Comparison of ENCODE assay signal across 8 cellular contexts in the genomic region with DNA sequence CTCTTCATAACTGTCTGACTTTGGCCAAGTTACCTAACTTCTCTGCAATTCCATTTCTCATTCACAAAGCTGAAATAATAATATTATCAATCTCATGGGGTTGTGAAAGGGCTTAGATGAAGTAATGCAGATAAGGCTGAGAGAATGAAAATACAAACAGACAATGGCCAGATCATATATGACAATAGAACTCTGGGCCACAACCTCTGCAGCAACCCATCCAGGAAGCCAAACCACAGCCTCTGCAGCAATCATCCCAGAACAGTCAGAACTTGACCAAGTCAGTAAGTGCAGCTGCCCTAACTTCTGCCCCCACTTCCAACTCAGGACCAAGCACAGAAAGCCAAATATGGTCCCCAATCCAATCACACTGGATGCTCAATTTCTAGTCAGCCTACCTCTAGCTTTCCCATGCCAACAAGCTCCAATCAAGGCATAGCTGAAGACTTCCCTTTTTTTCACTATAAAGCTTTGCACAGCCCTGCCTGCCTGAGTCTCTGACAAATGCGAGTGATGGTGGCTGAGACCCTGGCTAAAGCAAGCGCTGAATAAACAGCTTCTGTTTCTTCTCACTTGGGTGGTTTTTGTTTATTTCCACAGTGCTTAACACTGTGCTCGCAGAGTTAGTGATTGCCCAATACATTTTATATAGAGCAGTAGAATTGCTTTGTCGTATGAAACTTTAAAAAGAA. TPM values are rescaled to one million over a fixed set of nuclear protein-coding genes. Genes with fewer than 3 reads are reported as not detected.
A peak's percentile ranks its signal among the peaks of the same experiment; 100 is the strongest.
DNase-seq lines count a peak whose midpoint lies in the region; ATAC-seq and TF ChIP-seq lines count a peak whose summit lies in the region.
"Had no signal": no experiment of that assay in that cellular context is flagged by ENCODE, and none has a peak within 500 bp of the region (broad histone marks: within the 10 kb centered on the region; RNA-seq: fewer than 3 reads in every experiment).

No MANE protein-coding gene starts in this region.

- no peaks in the 10 kb centered on the region for H3K9me3 Mint-ChIP-seq in natural killer cell treated with Interleukin-12 subunit alpha and Interleukin-12 subunit beta and Interleukin-15 and Interleukin-18, amount 100 ng/mL, for 72 hours

- no peak for TF ChIP-seq CTCF in NB4 (IDR thresholded peaks at IDR 0.05; ENCODE audit: low read depth, low read length)

- H3K4me3 ChIP-seq in NB4 (ENCODE audit: low read depth, low read length) = no peak overlapping the region

- peak; percentile 87 for ATAC-seq in GM19043 (IDR thresholded peaks at IDR 0.05; ENCODE audit: low read depth, unreplicated experiment)
- peak; percentile 63 for ATAC-seq in HG02763 (IDR thresholded peaks at IDR 0.05; ENCODE audit: unreplicated experiment)
- ATAC-seq in natural killer cell treated with Interleukin-12 subunit alpha and Interleukin-12 subunit beta and Interleukin-15 and Interleukin-18, amount 100 ng/mL, for 72 hours = peak; percentile 93 to 97
- ATAC-seq: HCT116 had no signal

- no peak for TF ChIP-seq POLR2A in NB4 (IDR thresholded peaks at IDR 0.05; ENCODE audit: extremely low read depth, insufficient read length)

- H3K27me3 Mint-ChIP-seq in natural killer cell treated with Interleukin-12 subunit alpha and Interleukin-12 subunit beta and Interleukin-15 and Interleukin-18, amount 100 ng/mL, for 72 hours = peaks cover 0 to 4% of the 10 kb centered on the region in 2 donors

- H3K4me1 Mint-ChIP-seq in natural killer cell treated with Interleukin-12 subunit alpha and Interleukin-12 subunit beta and Interleukin-15 and Interleukin-18, amount 100 ng/mL, for 72 hours (ENCODE audit: low read depth in 2 of 2) = peaks cover 18 to 25% of the 10 kb centered on the region in 2 donors

- H3K27ac Mint-ChIP-seq in natural killer cell treated with Interleukin-12 subunit alpha and Interleukin-12 subunit beta and Interleukin-15 and Interleukin-18, amount 100 ng/mL, for 72 hours = peak overlapping the region; percentile 47 to 54

- peak; percentile 73 for DNase-seq in NB4 (ENCODE audit: low read depth)
- peak; percentile 71 for DNase-seq in natural killer cell treated with Interleukin-12 subunit alpha and Interleukin-12 subunit beta and Interleukin-15 and Interleukin-18, amount 100 ng/mL, for 72 hours (ENCODE audit: low spot score)
- no peak for DNase-seq in GM03348 (ENCODE audit: low spot score)
- DNase-seq in NCI-H2029 (lab: John Stamatoyannopoulos, UW) = no peak
- DNase-seq in NCI-H446 (lab: John Stamatoyannopoulos, UW) = no peak

- H3K4me3 Mint-ChIP-seq in natural killer cell treated with Interleukin-12 subunit alpha and Interleukin-12 subunit beta and Interleukin-15 and Interleukin-18, amount 100 ng/mL, for 72 hours = peak overlapping the region; percentile 40

- no peaks in the 10 kb centered on the region for H3K36me3 Mint-ChIP-seq in natural killer cell treated with Interleukin-12 subunit alpha and Interleukin-12 subunit beta and Interleukin-15 and Interleukin-18, amount 100 ng/mL, for 72 hours

RNA-seq across cellular contexts. Expression of a gene that starts 34.8 kb away (rescaled TPM):
- 10 to 100 TPM; 70.8 to 71.2 TPM for total RNA-seq in natural killer cell treated with Interleukin-12 subunit alpha and Interleukin-12 subunit beta and Interleukin-15 and Interleukin-18, amount 100 ng/mL, for 72 hours

RNA-seq across cellular contexts. Expression of a gene that starts 54.8 kb away (rescaled TPM):
- 10 to 100 TPM; 17.0 to 74.0 TPM for total RNA-seq in natural killer cell treated with Interleukin-12 subunit alpha and Interleukin-12 subunit beta and Interleukin-15 and Interleukin-18, amount 100 ng/mL, for 72 hours

Comparison
In these comparisons a context has a peak if more than half of its experiments do, and no peak if none do; other contexts are left out.
1. DNase-seq: peak in NB4 (single experiment) and natural killer cell treated with Interleukin-12 subunit alpha and Interleukin-12 subunit beta and Interleukin-15 and Interleukin-18, amount 100 ng/mL, for 72 hours (single experiment); none in GM03348 (single experiment), NCI-H2029 (single experiment) and NCI-H446 (0 of 2).
2. Peak in every context shown above with its lines, with median percentiles within 50 percentile points of each other: ATAC-seq.